ENCODE assay signal across 10 cellular contexts in genomic region chr13:113856716-113857065, GRCh38. TPM values are rescaled to one million over a fixed set of nuclear protein-coding genes. Genes with fewer than 3 reads are reported as not detected.
DNase-seq lines count a peak whose midpoint lies in the region; ATAC-seq and TF ChIP-seq lines count a peak whose summit lies in the region.
"Had no signal": no experiment of that assay in that cellular context is flagged by ENCODE, and none has a peak within 500 bp of the region (broad histone marks: within the 10 kb centered on the region; RNA-seq: fewer than 3 reads in every experiment).

No MANE protein-coding gene starts in this region.

- no peak for TF ChIP-seq CTCF in AG04450 (IDR thresholded peaks at IDR 0.05; ENCODE audit: low read depth, low read length)
- TF ChIP-seq CTCF in RWPE2 (IDR thresholded peaks at IDR 0.05; ENCODE audit: poor library complexity, severe bottlenecking), result no peak
- no peak for TF ChIP-seq CTCF in mucosa of descending colon (IDR thresholded peaks at IDR 0.05)

- H3K27me3 ChIP-seq in AG04450 (ENCODE audit: control insufficient read depth, insufficient read depth, low read length) (no peaks in the 10 kb centered on the region), RWPE2 (ENCODE audit: insufficient read depth, poor library complexity, severe bottlenecking) (no peaks in the 10 kb centered on the region)

- H3K36me3 ChIP-seq in RWPE2 (ENCODE audit: low read depth), result peaks cover 63% of the 10 kb centered on the region
- H3K36me3 ChIP-seq in mucosa of descending colon (ENCODE audit: low read depth), result no peaks in the 10 kb centered on the region

- intact Hi-C loops in mucosa of descending colon (cut with DNase I, micrococcal nuclease), result no loop called here

- ATAC-seq in RWPE2 (ENCODE audit: low read depth) (no peak), mucosa of descending colon (peak; percentile 22), HG03095 (IDR thresholded peaks at IDR 0.05; ENCODE audit: unreplicated experiment) (no peak), HG03139 (IDR thresholded peaks at IDR 0.05; ENCODE audit: unreplicated experiment) (no peak)

- CTCF ChIA-PET in AG04450 (lab: Charles Lee), result no interaction called here

- H3K4me1 ChIP-seq in RWPE2 (ENCODE audit: insufficient read depth, poor library complexity, severe bottlenecking), result peaks cover 35% of the 10 kb centered on the region
- H3K4me1 ChIP-seq in mucosa of descending colon (ENCODE audit: low read depth), result peaks cover 77% of the 10 kb centered on the region

- POLR2A ChIA-PET in AG04450 (lab: Yijun Ruan, JAX), result interaction anchor here (1.0 kb wide), 1 partner anchor 35 kb away, joined by 6 read pairs; no protein-coding TSS in a partner anchor

- DNase-seq in AG04450 (ENCODE audit: low read depth, low spot score), result no peak
- DNase-seq in RWPE2 (ENCODE audit: low spot score), result peak; percentile 32
- peak; percentile 59 for DNase-seq in fibroblast of gingiva (ENCODE audit: low read depth)
- peak in 2 of 3 donors; percentile 53 to 60 for DNase-seq in mucosa of descending colon
- DNase-seq in activated CD4-positive, alpha-beta T cell treated with anti-CD3 and anti-CD28 coated beads for 48 hours, result no peak
- DNase-seq in NCI-H446 treated with DMSO at 0.1 percent for 48 hours (lab: John Stamatoyannopoulos, UW), result no peak
- DNase-seq: occipital lobe, trophoblast cell had no signal

- peak overlapping the region; percentile 12 for H3K27ac ChIP-seq in AG04450 (ENCODE audit: low read depth, low read length)
- H3K27ac ChIP-seq in RWPE2 (ENCODE audit: poor library complexity, severe bottlenecking), result peak overlapping the region; percentile 46

- no peaks in the 10 kb centered on the region; the same call in 1 of the 2 replicates for H3K9me3 ChIP-seq in AG04450 (ENCODE audit: control insufficient read depth, insufficient read depth, low read length)
- no peaks in the 10 kb centered on the region for H3K9me3 ChIP-seq in RWPE2 (ENCODE audit: severe bottlenecking)
- no peaks in the 10 kb centered on the region for H3K9me3 ChIP-seq in mucosa of descending colon

- H3K4me3 ChIP-seq in AG04450 (ENCODE audit: low read depth, low read length) (no peak overlapping the region; the same call in 1 of the 2 replicates), RWPE2 (ENCODE audit: severe bottlenecking) (no peak overlapping the region), mucosa of descending colon (no peak overlapping the region)

RNA-seq across cellular contexts. Expression of gene GAS6, which starts 7.2 kb away (rescaled TPM):
- 356 and 455 TPM in 2 replicates for polyA plus RNA-seq in AG04450 (2011; rRNA removed)
- polyA minus RNA-seq in AG04450 (2011; rRNA and poly(A)+ RNA removed), result 131 and 182 TPM in 2 replicates
- total RNA-seq in mucosa of descending colon, result 100 to 1,000 TPM; 101 to 168 (median 113) TPM

Comparison
In these comparisons a context has a peak if more than half of its experiments do, and no peak if none do; other contexts are left out.
1. DNase-seq: peak in RWPE2 (single experiment), fibroblast of gingiva (single experiment) and mucosa of descending colon (2 of 3); none in AG04450 (single experiment), activated CD4-positive, alpha-beta T cell treated with anti-CD3 and anti-CD28 coated beads for 48 hours (single experiment) and NCI-H446 treated with DMSO at 0.1 percent for 48 hours (single experiment).